Comparison of ENCODE assay signal across 31 cellular contexts in genomic region chr10:122265896-122266295, GRCh38. TPM values are rescaled to one million over a fixed set of nuclear protein-coding genes. Genes with fewer than 3 reads are reported as not detected.
DNase-seq lines count a peak whose midpoint lies in the region; ATAC-seq, FAIRE-seq and TF ChIP-seq lines count a peak whose summit lies in the region.
"Had no signal": no experiment of that assay in that cellular context is flagged by ENCODE, and none has a peak within 500 bp of the region (broad histone marks: within the 10 kb centered on the region; RNA-seq: fewer than 3 reads in every experiment).

No MANE protein-coding gene starts in this region.

- H3K27me3 Mint-ChIP-seq in mesothelial cell of epicardium (ENCODE audit: low read depth): no peaks in the 10 kb centered on the region
- peaks cover 55% of the 10 kb centered on the region for H3K27me3 Mint-ChIP-seq in activated T-cell treated with anti-CD3 and anti-CD28 coated beads, Interleukin-2, amount 50 U/mL, for 24 hours

- peaks cover 20% of the 10 kb centered on the region for H3K36me3 Mint-ChIP-seq in mesothelial cell of epicardium
- H3K36me3 Mint-ChIP-seq in activated T-cell treated with anti-CD3 and anti-CD28 coated beads, Interleukin-2, amount 50 U/mL, for 24 hours (ENCODE audit: low read depth): no peaks in the 10 kb centered on the region

- TF ChIP-seq CTCF in heart right ventricle (IDR thresholded peaks at IDR 0.05) (no peak), mesothelial cell of epicardium (IDR thresholded peaks at IDR 0.05; ENCODE audit: unreplicated experiment) (no peak), thyroid gland (IDR thresholded peaks at IDR 0.05) (no peak)

- H3K27ac ChIP-seq in heart right ventricle (peak overlapping the region in 5 of 10 donors; percentile 18 to 75 (median 42)), thyroid gland (peak overlapping the region; percentile 72 to 92 (median 84))
- H3K27ac ChIP-seq: esophagus squamous epithelium, prostate gland, upper lobe of left lung had no signal

- H3K4me3 ChIP-seq in heart right ventricle (no peak overlapping the region), thyroid gland (replicated peaks in 1 of 3) (no peak overlapping the region)
- H3K4me3 ChIP-seq: esophagus squamous epithelium, K562, lung, prostate gland, upper lobe of left lung had no signal

- H3K4me1 Mint-ChIP-seq in mesothelial cell of epicardium: peaks cover 42% of the 10 kb centered on the region
- no peaks in the 10 kb centered on the region for H3K4me1 Mint-ChIP-seq in activated T-cell treated with anti-CD3 and anti-CD28 coated beads, Interleukin-2, amount 50 U/mL, for 24 hours (ENCODE audit: low read depth)

- H3K27ac Mint-ChIP-seq in mesothelial cell of epicardium: peak overlapping the region; percentile 92
- H3K27ac Mint-ChIP-seq in activated T-cell treated with anti-CD3 and anti-CD28 coated beads, Interleukin-2, amount 50 U/mL, for 24 hours: no peak overlapping the region
- H3K27ac Mint-ChIP-seq: activated naive CD4-positive, alpha-beta T cell treated with anti-CD3 and anti-CD28 coated beads, Interleukin-2, amount 50 U/mL, for 72 hours; dendritic cell treated with granulocyte-macrophage colony-stimulating factor and Interleukin-4, amounts not matched to agents 40 ng/mL and 50 ng/mL, for 4 days had no signal

- no peak overlapping the region for H3K4me3 Mint-ChIP-seq in mesothelial cell of epicardium
- no peak overlapping the region for H3K4me3 Mint-ChIP-seq in activated T-cell treated with anti-CD3 and anti-CD28 coated beads, Interleukin-2, amount 50 U/mL, for 24 hours
- H3K4me3 Mint-ChIP-seq: dendritic cell treated with granulocyte-macrophage colony-stimulating factor and Interleukin-4, amounts not matched to agents 40 ng/mL and 50 ng/mL, for 4 days had no signal

- peak in 1 of 2 donors; percentile 53 for TF ChIP-seq POLR2A in thyroid gland (IDR thresholded peaks at IDR 0.05)

- WGBS in heart right ventricle, 2 donors: 43 to 62% methylated on average over 6 of the region's 6 CpGs
- 36% methylated on average over 6 of the region's 6 CpGs for WGBS in thyroid gland, 2 donors

- H3K9me3 Mint-ChIP-seq in mesothelial cell of epicardium: peaks cover 17% of the 10 kb centered on the region
- H3K9me3 Mint-ChIP-seq in activated T-cell treated with anti-CD3 and anti-CD28 coated beads, Interleukin-2, amount 50 U/mL, for 24 hours: peaks cover 14% of the 10 kb centered on the region

- peaks cover 0 to 28% (median 11%) of the 10 kb centered on the region in 11 donors for H3K9me3 ChIP-seq in heart right ventricle
- H3K9me3 ChIP-seq in thyroid gland: no peaks in the 10 kb centered on the region
- H3K9me3 ChIP-seq: prostate gland, upper lobe of left lung had no signal

- H3K4me1 ChIP-seq in heart right ventricle (peaks cover 0 to 42% (median 8%) of the 10 kb centered on the region in 9 donors), thyroid gland (peaks cover 35 to 54% of the 10 kb centered on the region in 2 donors)
- H3K4me1 ChIP-seq: prostate gland had no signal

- no peaks in the 10 kb centered on the region for H3K27me3 ChIP-seq in heart right ventricle
- H3K27me3 ChIP-seq in thyroid gland: no peaks in the 10 kb centered on the region
- H3K27me3 ChIP-seq: esophagus squamous epithelium, upper lobe of left lung had no signal

- intact Hi-C loops in heart right ventricle (cut with DNase I) (loop anchor here in 5 of 10 donors (5.0 to 10.0 kb wide), 4 partner anchors 111 to 211 kb away; no protein-coding TSS in a partner anchor), thyroid gland (cut with DNase I) (no loop called here)

- DNase-seq in RCC 7860 (ENCODE audit: low spot score) (peak; percentile 90), heart right ventricle (no peak), mesothelial cell of epicardium (ENCODE audit: low spot score in 2 of 2, unreplicated experiment in 2 of 2) (no peak), thyroid gland (peak; percentile 54 to 77), NCI-H1436 treated with DMSO at 0.1 percent for 48 hours (lab: John Stamatoyannopoulos, UW) (no peak)
- no peak for DNase-seq in activated T-cell treated with anti-CD3 and anti-CD28 coated beads, Interleukin-2, amount 50 U/mL, for 24 hours
- no peak for DNase-seq in activated naive CD4-positive, alpha-beta T cell (lab: John Stamatoyannopoulos, UW)
- DNase-seq: activated CD4-positive, alpha-beta T cell treated with anti-CD3 and anti-CD28 coated beads, Interleukin-2, amount 50 U/mL, for 4 hours; anterior cingulate cortex; C1 segment of cervical spinal cord; COR-L47; DMS79; esophagus squamous epithelium; GDM1; H7; MM.1S; NCI-H1417; NCI-H345; NCI-H748 treated with DMSO at 0.1 percent for 48 hours; RPMI8226; small intestine; stimulated activated CD4-positive, alpha-beta T cell treated with anti-CD3 and anti-CD28 coated beads, Interleukin-2, amount 100 ng/mL, for 24 hours; T-helper 1 cell had no signal

- ATAC-seq in heart right ventricle: peak; percentile 36 to 83 (median 63)
- ATAC-seq: activated naive CD4-positive, alpha-beta T cell treated with anti-CD3 and anti-CD28 coated beads, Interleukin-2, amount 50 U/mL, for 72 hours; K562 had no signal

- peak; percentile 97 for FAIRE-seq in RCC 7860 (lab: Jason Lieb, UNC)
- FAIRE-seq: frontal cortex, GM19239, K562, small intestine had no signal

- H3K36me3 ChIP-seq in heart right ventricle: peaks cover 0 to 57% (median 0%) of the 10 kb centered on the region in 9 donors
- H3K36me3 ChIP-seq in thyroid gland: peaks cover 0 to 5% of the 10 kb centered on the region in 2 donors
- H3K36me3 ChIP-seq: prostate gland had no signal

RNA-seq across cellular contexts. Expression of gene BTBD16, which starts 5.2 kb away (rescaled TPM):
- total RNA-seq in heart right ventricle (under 1 TPM in 1 of 10 donors, not detected in 9; 0.76 TPM), mesothelial cell of epicardium (not detected in 3 replicates), thyroid gland (under 1 TPM in 1 of 4 donors, not detected in 3; 0.11 TPM)
- polyA plus RNA-seq in heart right ventricle: under 1 TPM in 1 of 2 donors, not detected in 1; 0.29 TPM
- total RNA-seq: activated naive CD4-positive, alpha-beta T cell treated with anti-CD3 and anti-CD28 coated beads, Interleukin-2, amount 50 U/mL, for 72 hours; esophagus squamous epithelium; frontal cortex; K562 had no signal

Comparison
In these comparisons a context has a peak if more than half of its experiments do, and no peak if none do; other contexts are left out.
1. DNase-seq: peak in RCC 7860 (single experiment) and thyroid gland (2 of 2); none in heart right ventricle (0 of 2), mesothelial cell of epicardium (0 of 2), activated T-cell treated with anti-CD3 and anti-CD28 coated beads, Interleukin-2, amount 50 U/mL, for 24 hours (single experiment), NCI-H1436 treated with DMSO at 0.1 percent for 48 hours (single experiment) and activated naive CD4-positive, alpha-beta T cell (0 of 4).